Comparison of ENCODE assay signal across 23 cellular contexts in genomic region chr14:60986500-60986899, GRCh38. TPM values are rescaled to one million over a fixed set of nuclear protein-coding genes. Genes with fewer than 3 reads are reported as not detected.
A peak's percentile ranks its signal among the peaks of the same experiment; 100 is the strongest.
DNase-seq lines count a peak whose midpoint lies in the region; ATAC-seq, FAIRE-seq and TF ChIP-seq lines count a peak whose summit lies in the region.
"Had no signal": no experiment of that assay in that cellular context is flagged by ENCODE, and none has a peak within 500 bp of the region (broad histone marks: within the 10 kb centered on the region; RNA-seq: fewer than 3 reads in every experiment).

No MANE protein-coding gene starts in this region.

- no peak overlapping the region for H3K27ac Mint-ChIP-seq in dendritic cell treated with granulocyte-macrophage colony-stimulating factor and Interleukin-4, amounts not matched to agents 40 ng/mL and 50 ng/mL, for 4 days
- H3K27ac Mint-ChIP-seq: B cell; CD4-positive, CD25-positive, alpha-beta regulatory T cell; CD8-positive, alpha-beta T cell; GM23338; HFFc6 had no signal

- 100% methylated on average over 1 of the region's 2 CpGs for WGBS in mesendoderm (ENCODE audit: extremely low coverage, insufficient coverage, low lambda C conversion rate)

- no peak overlapping the region for H2BK5ac ChIP-seq in mesendoderm (ENCODE audit: low read length)

- H3K4me3 ChIP-seq in Loucy (ENCODE audit: low read length, poor library complexity, severe bottlenecking) (no peak overlapping the region), mesendoderm (ENCODE audit: low read length) (no peak overlapping the region)
- H3K4me3 ChIP-seq: BLaER1, GM12878, GM23338 had no signal

- no peak overlapping the region for H3K27ac ChIP-seq in mesendoderm (ENCODE audit: low read depth, low read length)
- H3K27ac ChIP-seq: BLaER1, C4-2B had no signal

- H3K79me1 ChIP-seq in mesendoderm (ENCODE audit: low read length): no peaks in the 10 kb centered on the region

- no peak overlapping the region for H3K23ac ChIP-seq in mesendoderm (ENCODE audit: low read length)

- H3K9ac ChIP-seq in Loucy (ENCODE audit: low read depth, low read length, poor library complexity, severe bottlenecking): no peak overlapping the region
- no peak overlapping the region for H3K9ac ChIP-seq in mesendoderm (ENCODE audit: low read length)
- H3K9ac ChIP-seq: BLaER1 had no signal

- no peaks in the 10 kb centered on the region for H3K36me3 Mint-ChIP-seq in dendritic cell treated with granulocyte-macrophage colony-stimulating factor and Interleukin-4, amounts not matched to agents 40 ng/mL and 50 ng/mL, for 4 days (ENCODE audit: low read depth)

- H3K27me3 Mint-ChIP-seq in dendritic cell treated with granulocyte-macrophage colony-stimulating factor and Interleukin-4, amounts not matched to agents 40 ng/mL and 50 ng/mL, for 4 days: no peaks in the 10 kb centered on the region
- H3K27me3 Mint-ChIP-seq: B cell; CD4-positive, CD25-positive, alpha-beta regulatory T cell had no signal

- no peak overlapping the region for H3K56ac ChIP-seq in mesendoderm (ENCODE audit: low read length)

- no peaks in the 10 kb centered on the region for H4K20me1 ChIP-seq in Loucy (ENCODE audit: insufficient read depth, low read length, poor library complexity, severe bottlenecking)
- H4K20me1 ChIP-seq: BLaER1 had no signal

- H3F3A ChIP-seq in Loucy (ENCODE audit: low read depth): no peaks in the 10 kb centered on the region

- H2AFZ ChIP-seq in Loucy (ENCODE audit: low read length): no peak overlapping the region
- H2AFZ ChIP-seq: GM23338 had no signal

- FAIRE-seq in A204.1 (lab: Jason Lieb, UNC) (peak; percentile 72), G401.6 (lab: Jason Lieb, UNC) (peak; percentile 36)
- FAIRE-seq: GM12878, GM19239 had no signal

- no peak for DNase-seq in NCI-H1092 treated with DMSO at 0.1 percent for 48 hours (lab: John Stamatoyannopoulos, UW)
- no peak for DNase-seq in mesendoderm
- DNase-seq: 8988T; Caco-2; CD4-positive, CD25-positive, alpha-beta regulatory T cell; CD8-positive, alpha-beta T cell; DMS153; DND-41; GDM1; H9; HFFc6 had no signal

- TF ChIP-seq CTCF in Loucy (conservative IDR thresholded peaks at IDR 0.05; ENCODE audit: low read length): no peak

- H3K4me1 Mint-ChIP-seq in dendritic cell treated with granulocyte-macrophage colony-stimulating factor and Interleukin-4, amounts not matched to agents 40 ng/mL and 50 ng/mL, for 4 days (ENCODE audit: low read depth): peaks cover 25% of the 10 kb centered on the region

- peak overlapping the region; percentile 72 for H3K4me3 Mint-ChIP-seq in dendritic cell treated with granulocyte-macrophage colony-stimulating factor and Interleukin-4, amounts not matched to agents 40 ng/mL and 50 ng/mL, for 4 days
- H3K4me3 Mint-ChIP-seq: B cell; CD4-positive, CD25-positive, alpha-beta regulatory T cell; CD8-positive, alpha-beta T cell; GM23338; H9; HFFc6 had no signal

- no peak overlapping the region for H3K18ac ChIP-seq in mesendoderm (ENCODE audit: low read length)

- H3K4me1 ChIP-seq in Loucy (ENCODE audit: insufficient read depth, low read length, poor library complexity, severe bottlenecking): peaks cover 22% of the 10 kb centered on the region
- H3K4me1 ChIP-seq in mesendoderm (ENCODE audit: control insufficient read depth, low read depth, low read length): peaks cover 2% of the 10 kb centered on the region
- H3K4me1 ChIP-seq: Caco-2 had no signal

- H3K27me3 ChIP-seq in Loucy (ENCODE audit: insufficient read depth, low read length, poor library complexity, severe bottlenecking) (no peaks in the 10 kb centered on the region), mesendoderm (ENCODE audit: insufficient read depth, low read length, poor library complexity) (no peaks in the 10 kb centered on the region)

- ATAC-seq in activated CD4-positive, CD25-positive, alpha-beta regulatory T cell treated with anti-CD3 and anti-CD28 coated beads, Interleukin-2, amount 50 U/mL, for 24 hours: no peak
- ATAC-seq: CD8-positive, alpha-beta T cell; GM12878; GM23338; HCT116 had no signal

- H3K4me2 ChIP-seq in Loucy (ENCODE audit: low read depth, low read length, poor library complexity, severe bottlenecking): peak overlapping the region; percentile 10
- no peak overlapping the region for H3K4me2 ChIP-seq in mesendoderm (ENCODE audit: low read length)
- H3K4me2 ChIP-seq: BLaER1, GM23338 had no signal

- no peaks in the 10 kb centered on the region for H3K9me2 ChIP-seq in Loucy (replicated peaks; ENCODE audit: low read depth, low read length)

- no peaks in the 10 kb centered on the region for H3K9me3 Mint-ChIP-seq in dendritic cell treated with granulocyte-macrophage colony-stimulating factor and Interleukin-4, amounts not matched to agents 40 ng/mL and 50 ng/mL, for 4 days
- H3K9me3 Mint-ChIP-seq: CD4-positive, CD25-positive, alpha-beta regulatory T cell; CD8-positive, alpha-beta T cell; GM23338; H9; HFFc6 had no signal

- H3K4ac ChIP-seq in mesendoderm (ENCODE audit: low read depth, low read length): no peak overlapping the region

- H3K36me3 ChIP-seq in Loucy (ENCODE audit: insufficient read depth, low read length): no peaks in the 10 kb centered on the region
- H3K36me3 ChIP-seq in mesendoderm (ENCODE audit: control insufficient read depth, insufficient read depth, low read length): no peaks in the 10 kb centered on the region
- H3K36me3 ChIP-seq: BLaER1 had no signal

- H4K5ac ChIP-seq in mesendoderm (ENCODE audit: low read length): no peak overlapping the region

- H3K79me2 ChIP-seq in Loucy (ENCODE audit: insufficient read depth, low read length) (peaks cover 4% of the 10 kb centered on the region; the same call in 1 of the 2 replicates), mesendoderm (ENCODE audit: control insufficient read depth, insufficient read depth, low read length) (no peaks in the 10 kb centered on the region)

- H2AK5ac ChIP-seq in mesendoderm (ENCODE audit: low read length): no peak overlapping the region

- H2BK15ac ChIP-seq in mesendoderm (replicated peaks; ENCODE audit: low read depth): no peak overlapping the region

- intact Hi-C loops in dendritic cell treated with granulocyte-macrophage colony-stimulating factor and Interleukin-4, amounts not matched to agents 40 ng/mL and 50 ng/mL, for 4 days (cut with micrococcal nuclease): loop anchor here (5.0 kb wide), 2 partner anchors 41 to 116 kb away; no protein-coding TSS in a partner anchor

- H4K8ac ChIP-seq in mesendoderm (ENCODE audit: low read depth, low read length): no peak overlapping the region

- H2BK120ac ChIP-seq in mesendoderm (ENCODE audit: low read depth, low read length): no peak overlapping the region

- no peaks in the 10 kb centered on the region for H3K9me3 ChIP-seq in Loucy (ENCODE audit: insufficient read depth, low read depth, low read length)
- H3K9me3 ChIP-seq: Caco-2 had no signal

RNA-seq across cellular contexts. Expression of gene SLC38A6, which starts 5.5 kb away (rescaled TPM):
- 7.1 TPM for polyA plus RNA-seq in mesendoderm (2013, experiment 1 of 2)
- 6.9 TPM for polyA plus RNA-seq in mesendoderm (2013, experiment 2 of 2)

RNA-seq across cellular contexts. Expression of gene TRMT5, which starts 5.6 kb away (rescaled TPM):
- 18.0 TPM for polyA plus RNA-seq in mesendoderm (2013, experiment 1 of 2)
- 17.0 TPM for polyA plus RNA-seq in mesendoderm (2013, experiment 2 of 2)
